ENCODE assay signal across 13 cellular contexts in genomic region chr22:49810363-49811013, GRCh38. TPM values are rescaled to one million over a fixed set of nuclear protein-coding genes. Genes with fewer than 3 reads are reported as not detected.
DNase-seq lines count a peak whose midpoint lies in the region; ATAC-seq and TF ChIP-seq lines count a peak whose summit lies in the region.
"Had no signal": no experiment of that assay in that cellular context is flagged by ENCODE, and none has a peak within 500 bp of the region (broad histone marks: within the 10 kb centered on the region; RNA-seq: fewer than 3 reads in every experiment).

No MANE protein-coding gene starts in this region.

- peaks cover 74 to 87% (median 82%) of the 10 kb centered on the region in 3 donors for H3K4me1 Mint-ChIP-seq in CD8-positive, alpha-beta memory T cell
- H3K4me1 Mint-ChIP-seq in central memory CD8-positive, alpha-beta T cell = peaks cover 77% of the 10 kb centered on the region

- H3K27ac ChIP-seq in CD8-positive, alpha-beta memory T cell (ENCODE audit: low read depth, low read length) = no peak overlapping the region
- H3K27ac ChIP-seq in neutrophil = peak overlapping the region; percentile 37
- H3K27ac ChIP-seq: body of pancreas, heart right ventricle, SJCRH30 had no signal

- TF ChIP-seq CTCF in neutrophil (IDR thresholded peaks at IDR 0.05) = no peak

- H3K4me3 Mint-ChIP-seq in CD8-positive, alpha-beta memory T cell = peak overlapping the region in 4 of 7 donors; percentile 4 to 58 (median 25)
- peak overlapping the region; percentile 4 for H3K4me3 Mint-ChIP-seq in central memory CD8-positive, alpha-beta T cell

- ATAC-seq in central memory CD8-positive, alpha-beta T cell (replicated peaks; ENCODE audit: extremely low read depth, poor library complexity, severe bottlenecking) = no peak
- no peak for ATAC-seq in HG03521 (IDR thresholded peaks at IDR 0.05; ENCODE audit: unreplicated experiment)
- ATAC-seq: body of pancreas, left cardiac atrium had no signal

- no peaks in the 10 kb centered on the region for H3K27me3 Mint-ChIP-seq in CD8-positive, alpha-beta memory T cell
- H3K27me3 Mint-ChIP-seq in central memory CD8-positive, alpha-beta T cell = no peaks in the 10 kb centered on the region

- POLR2A ChIA-PET in CD8-positive, alpha-beta memory T cell (lab: Charles Lee) = no interaction called here

- peaks cover 65% of the 10 kb centered on the region for H3K4me1 ChIP-seq in CD8-positive, alpha-beta memory T cell (ENCODE audit: insufficient read depth, low read length)
- H3K4me1 ChIP-seq in neutrophil (ENCODE audit: control insufficient read depth in 1 of 2, insufficient read depth in 1 of 2, low read depth in 1 of 2, low read length in 1 of 2) = peaks cover 0 to 20% of the 10 kb centered on the region in 2 experiments
- H3K4me1 ChIP-seq: SJCRH30 had no signal

- H3K36me3 Mint-ChIP-seq in CD8-positive, alpha-beta memory T cell = peaks cover 3 to 50% (median 3%) of the 10 kb centered on the region in 3 donors
- H3K36me3 Mint-ChIP-seq in central memory CD8-positive, alpha-beta T cell (ENCODE audit: insufficient read depth) = peaks cover 37% of the 10 kb centered on the region

- H3K9me3 Mint-ChIP-seq in CD8-positive, alpha-beta memory T cell = no peaks in the 10 kb centered on the region
- H3K9me3 Mint-ChIP-seq in central memory CD8-positive, alpha-beta T cell = no peaks in the 10 kb centered on the region

- peak overlapping the region in 7 of 8 donors; percentile 25 to 95 (median 46) for H3K27ac Mint-ChIP-seq in CD8-positive, alpha-beta memory T cell
- H3K27ac Mint-ChIP-seq in central memory CD8-positive, alpha-beta T cell (ENCODE audit: low read depth) = peak overlapping the region; percentile 89

- H3K36me3 ChIP-seq in CD8-positive, alpha-beta memory T cell (ENCODE audit: insufficient read depth, low read length) = no peaks in the 10 kb centered on the region
- H3K36me3 ChIP-seq in neutrophil = peaks cover 6% of the 10 kb centered on the region

- no peak overlapping the region for H3K4me3 ChIP-seq in CD8-positive, alpha-beta memory T cell (ENCODE audit: low read length)
- no peak overlapping the region for H3K4me3 ChIP-seq in neutrophil (ENCODE audit: low read depth in 1 of 2, low read length in 1 of 2)
- H3K4me3 ChIP-seq: body of pancreas, heart right ventricle, SJCRH30 had no signal

- no peaks in the 10 kb centered on the region for H3K27me3 ChIP-seq in CD8-positive, alpha-beta memory T cell (ENCODE audit: insufficient read depth, low read length, poor library complexity, severe bottlenecking)
- H3K27me3 ChIP-seq in neutrophil = no peaks in the 10 kb centered on the region
- H3K27me3 ChIP-seq: body of pancreas, heart right ventricle, SJCRH30 had no signal

- no peaks in the 10 kb centered on the region for H3K9me3 ChIP-seq in CD8-positive, alpha-beta memory T cell (ENCODE audit: low read length)
- no peaks in the 10 kb centered on the region for H3K9me3 ChIP-seq in neutrophil
- H3K9me3 ChIP-seq: body of pancreas, heart right ventricle had no signal

- no peak for DNase-seq in CD8-positive, alpha-beta memory T cell
- DNase-seq in M059J (ENCODE audit: low read depth) (peak; percentile 34), NCI-H2196 (lab: John Stamatoyannopoulos, UW; ENCODE audit: unreplicated experiment) (no peak), AG08395 (ENCODE audit: low spot score) (no peak)
- no peak for DNase-seq in central memory CD8-positive, alpha-beta T cell (ENCODE audit: low spot score in 2 of 2)
- DNase-seq: body of pancreas, heart right ventricle, left cardiac atrium, NCI-H1694 treated with DMSO at 0.1 percent for 48 hours, NCI-H526 treated with DMSO at 0.1 percent for 48 hours, SJCRH30 had no signal

- CTCF ChIA-PET in CD8-positive, alpha-beta memory T cell (lab: Charles Lee) = no interaction called here

RNA-seq across cellular contexts. Expression of gene BRD1, which starts 17.2 kb away (rescaled TPM):
- total RNA-seq in CD8-positive, alpha-beta memory T cell = 10 to 100 TPM; 32.9 to 35.1 TPM
- polyA plus RNA-seq in CD8-positive, alpha-beta memory T cell = 4.9 TPM
- 5.0 and 10.2 TPM in 2 replicates for total RNA-seq in M059J (2014; rRNA removed; shearing (Covaris generic))

RNA-seq across cellular contexts. Expression of gene ZBED4, which starts 43.2 kb away (rescaled TPM):
- total RNA-seq in CD8-positive, alpha-beta memory T cell = 10 to 100 TPM; 24.2 to 24.3 TPM
- polyA plus RNA-seq in CD8-positive, alpha-beta memory T cell = 11.1 TPM
- total RNA-seq in M059J (2014; rRNA removed; shearing (Covaris generic)) = 3.8 and 7.1 TPM in 2 replicates
